In the genomic region with DNA sequence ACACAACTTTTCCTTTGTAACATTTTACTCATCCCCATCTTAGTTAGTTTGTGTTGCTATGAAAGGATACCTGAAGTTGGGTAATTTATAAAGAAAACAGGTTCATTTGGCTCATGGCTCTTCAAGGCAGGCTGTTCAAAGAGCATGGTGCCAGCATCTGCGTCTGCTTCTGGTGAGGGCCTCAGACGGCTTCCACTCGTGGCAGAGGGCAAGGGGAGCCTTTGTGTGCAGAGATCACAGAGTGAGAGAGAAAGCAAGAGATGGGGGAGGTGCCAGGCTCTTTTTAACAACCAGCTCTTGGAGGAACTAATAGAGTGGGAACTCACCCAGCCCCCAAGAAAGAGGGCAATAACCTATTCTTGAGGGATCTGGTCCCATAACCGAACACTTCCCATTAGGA, we compare ENCODE assay signal across 1 cellular context.
TF ChIP-seq lines count a peak whose summit lies in the region.

No MANE protein-coding gene starts in this region.

TF ChIP-seq in HepG2, 621 proteins besides CTCF, POLR2A, EP300 and RAD21 (continued from another document):
- TF ChIP-seq, protein P1, sequence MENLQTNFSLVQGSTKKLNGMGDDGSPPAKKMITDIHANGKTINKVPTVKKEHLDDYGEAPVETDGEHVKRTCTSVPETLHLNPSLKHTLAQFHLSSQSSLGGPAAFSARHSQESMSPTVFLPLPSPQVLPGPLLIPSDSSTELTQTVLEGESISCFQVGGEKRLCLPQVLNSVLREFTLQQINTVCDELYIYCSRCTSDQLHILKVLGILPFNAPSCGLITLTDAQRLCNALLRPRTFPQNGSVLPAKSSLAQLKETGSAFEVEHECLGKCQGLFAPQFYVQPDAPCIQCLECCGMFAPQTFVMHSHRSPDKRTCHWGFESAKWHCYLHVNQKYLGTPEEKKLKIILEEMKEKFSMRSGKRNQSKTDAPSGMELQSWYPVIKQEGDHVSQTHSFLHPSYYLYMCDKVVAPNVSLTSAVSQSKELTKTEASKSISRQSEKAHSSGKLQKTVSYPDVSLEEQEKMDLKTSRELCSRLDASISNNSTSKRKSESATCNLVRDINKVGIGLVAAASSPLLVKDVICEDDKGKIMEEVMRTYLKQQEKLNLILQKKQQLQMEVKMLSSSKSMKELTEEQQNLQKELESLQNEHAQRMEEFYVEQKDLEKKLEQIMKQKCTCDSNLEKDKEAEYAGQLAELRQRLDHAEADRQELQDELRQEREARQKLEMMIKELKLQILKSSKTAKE (CRISPR knock-in tag; IDR thresholded peaks at IDR 0.05; ENCODE audit: borderline replicate concordance) = no peak
- TF ChIP-seq ZNF780A (CRISPR knock-in tag; IDR thresholded peaks at IDR 0.05) (no peak), ZNF678 (CRISPR knock-in tag; IDR thresholded peaks at IDR 0.05) (no peak), PCBP1 (IDR thresholded peaks at IDR 0.05; ENCODE audit: borderline replicate concordance, low read depth, low read length) (no peak), ZSCAN9 (CRISPR knock-in tag; IDR thresholded peaks at IDR 0.05; ENCODE audit: borderline replicate concordance) (no peak), ZNF672 (CRISPR knock-in tag; IDR thresholded peaks at IDR 0.05) (no peak), ZNF607 (CRISPR knock-in tag; IDR thresholded peaks at IDR 0.05; ENCODE audit: borderline replicate concordance) (no peak)
